Comparison of ENCODE assay signal across 22 cellular contexts in genomic region chr2:100015849-100016248, GRCh38.
"Had no signal": no experiment of that assay in that cellular context is flagged by ENCODE, and none has a peak within 500 bp of the region (broad histone marks: within the 10 kb centered on the region; RNA-seq: fewer than 3 reads in every experiment).

No MANE protein-coding gene starts in this region.

- DNase-seq: heart right ventricle; islet precursor cell; left ventricle myocardium inferior; midbrain; mucosa of descending colon; naive thymus-derived CD4-positive, alpha-beta T cell; nucleus accumbens; ovary; posterior cingulate gyrus; retina; right cardiac atrium; sigmoid colon; small intestine; spleen; stimulated activated CD4-positive, alpha-beta T cell treated with anti-CD3 and anti-CD28 coated beads, Interleukin-4, amount 100 ng/mL, for 24 hours; stimulated activated naive CD4-positive, alpha-beta T cell; upper lobe of left lung had no signal

- H3K4me3 ChIP-seq: heart right ventricle, hepatocyte, left ventricle myocardium inferior, lung, mucosa of descending colon, ovary, prostate gland, sigmoid colon, spleen, suprapubic skin, tibial nerve, upper lobe of left lung had no signal

- H2AFZ ChIP-seq: hepatocyte had no signal

- H3K36me3 ChIP-seq: heart right ventricle, left ventricle myocardium inferior, ovary, prostate gland, sigmoid colon, suprapubic skin, tibial nerve, upper lobe of left lung had no signal

- H3K27me3 ChIP-seq: heart right ventricle, hepatocyte, ovary, sigmoid colon, spleen, suprapubic skin, tibial nerve, upper lobe of left lung had no signal

- H3K4me1 ChIP-seq: prostate gland, suprapubic skin had no signal

- H3K27ac ChIP-seq: heart right ventricle, hepatocyte, left ventricle myocardium inferior, ovary, prostate gland, sigmoid colon, spleen, suprapubic skin, tibial nerve, upper lobe of left lung had no signal

- FAIRE-seq: small intestine had no signal

- H3K4me2 ChIP-seq: hepatocyte had no signal

- H3K9me3 ChIP-seq: heart right ventricle, left ventricle myocardium inferior, mucosa of descending colon, ovary, prostate gland, sigmoid colon, spleen, suprapubic skin, tibial nerve, upper lobe of left lung had no signal

- H3K79me2 ChIP-seq: hepatocyte had no signal
